In the genomic region with DNA sequence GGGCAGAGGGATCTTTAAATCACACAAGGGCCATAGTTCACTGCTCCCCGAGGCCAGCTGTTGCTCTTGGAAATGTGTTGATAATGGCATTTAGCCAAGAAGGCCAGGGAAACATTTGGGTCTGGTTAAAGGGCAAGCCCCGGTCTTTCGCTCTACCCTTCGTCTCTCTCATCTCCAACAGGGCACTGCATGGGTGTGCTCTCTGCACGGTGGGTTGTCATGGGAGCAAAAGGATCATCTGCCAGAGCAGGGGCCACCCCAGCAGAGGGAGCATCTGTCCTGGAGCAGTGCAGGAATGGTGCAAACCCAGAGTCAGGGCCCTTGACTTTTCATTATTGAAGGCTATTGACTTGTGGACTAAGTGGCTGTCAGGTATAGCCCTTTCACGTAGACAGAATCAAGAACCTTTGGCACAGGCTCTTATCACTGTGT, we compare ENCODE assay signal across 1 cellular context.
TF ChIP-seq lines count a peak whose summit lies in the region.

No MANE protein-coding gene starts in this region.

TF ChIP-seq in HepG2, 621 proteins besides CTCF, POLR2A, EP300 and RAD21 (continued from another document and continues in another):
- TF ChIP-seq AHDC1 (CRISPR knock-in tag; IDR thresholded peaks at IDR 0.05; ENCODE audit: borderline replicate concordance): peak; percentile 89; the same call in 1 of the 2 replicates
- peak; percentile 49; the same call in 1 of the 3 replicates for TF ChIP-seq MXI1 (IDR thresholded peaks at IDR 0.05; ENCODE audit: borderline replicate concordance, low read depth, low read length)
- peak; percentile 19 for TF ChIP-seq XRCC5 (optimal IDR thresholded peaks at IDR 0.05; ENCODE audit: low read length)
- TF ChIP-seq TEAD3 (CRISPR knock-in tag; optimal IDR thresholded peaks at IDR 0.05; ENCODE audit: borderline replicate concordance): peak; percentile 43
- peak; percentile 84 for TF ChIP-seq SALL1 (CRISPR knock-in tag; IDR thresholded peaks at IDR 0.05)
- TF ChIP-seq PITX1 (CRISPR knock-in tag; IDR thresholded peaks at IDR 0.05): peak; percentile 44; the same call in 1 of the 2 replicates
- TF ChIP-seq, protein P1, sequence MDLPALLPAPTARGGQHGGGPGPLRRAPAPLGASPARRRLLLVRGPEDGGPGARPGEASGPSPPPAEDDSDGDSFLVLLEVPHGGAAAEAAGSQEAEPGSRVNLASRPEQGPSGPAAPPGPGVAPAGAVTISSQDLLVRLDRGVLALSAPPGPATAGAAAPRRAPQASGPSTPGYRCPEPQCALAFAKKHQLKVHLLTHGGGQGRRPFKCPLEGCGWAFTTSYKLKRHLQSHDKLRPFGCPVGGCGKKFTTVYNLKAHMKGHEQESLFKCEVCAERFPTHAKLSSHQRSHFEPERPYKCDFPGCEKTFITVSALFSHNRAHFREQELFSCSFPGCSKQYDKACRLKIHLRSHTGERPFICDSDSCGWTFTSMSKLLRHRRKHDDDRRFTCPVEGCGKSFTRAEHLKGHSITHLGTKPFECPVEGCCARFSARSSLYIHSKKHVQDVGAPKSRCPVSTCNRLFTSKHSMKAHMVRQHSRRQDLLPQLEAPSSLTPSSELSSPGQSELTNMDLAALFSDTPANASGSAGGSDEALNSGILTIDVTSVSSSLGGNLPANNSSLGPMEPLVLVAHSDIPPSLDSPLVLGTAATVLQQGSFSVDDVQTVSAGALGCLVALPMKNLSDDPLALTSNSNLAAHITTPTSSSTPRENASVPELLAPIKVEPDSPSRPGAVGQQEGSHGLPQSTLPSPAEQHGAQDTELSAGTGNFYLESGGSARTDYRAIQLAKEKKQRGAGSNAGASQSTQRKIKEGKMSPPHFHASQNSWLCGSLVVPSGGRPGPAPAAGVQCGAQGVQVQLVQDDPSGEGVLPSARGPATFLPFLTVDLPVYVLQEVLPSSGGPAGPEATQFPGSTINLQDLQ (CRISPR knock-in tag; IDR thresholded peaks at IDR 0.05): no peak
- TF ChIP-seq, protein P2, sequence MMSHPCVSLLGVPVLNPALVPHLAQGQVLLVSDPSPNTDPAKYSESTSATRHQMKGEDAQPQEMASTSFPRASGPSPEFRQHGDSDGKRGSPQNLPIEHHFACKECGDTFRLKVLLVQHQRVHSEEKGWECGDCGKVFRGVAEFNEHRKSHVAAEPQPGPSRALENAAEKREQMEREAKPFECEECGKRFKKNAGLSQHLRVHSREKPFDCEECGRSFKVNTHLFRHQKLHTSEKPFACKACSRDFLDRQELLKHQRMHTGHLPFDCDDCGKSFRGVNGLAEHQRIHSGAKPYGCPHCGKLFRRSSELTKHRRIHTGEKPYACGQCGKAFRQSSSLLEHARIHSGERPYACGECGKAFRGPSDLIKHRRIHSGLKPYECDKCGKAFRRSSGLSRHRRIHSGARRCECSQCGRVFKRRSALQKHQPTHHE (CRISPR knock-in tag; IDR thresholded peaks at IDR 0.05; ENCODE audit: borderline replicate concordance): no peak
- TF ChIP-seq IRF2 (CRISPR knock-in tag; IDR thresholded peaks at IDR 0.05): 0 out of 2 replicates have a peak, but pooled peaks have one; percentile 39
- no peak for TF ChIP-seq ZNF354B (CRISPR knock-in tag; IDR thresholded peaks at IDR 0.05)
- TF ChIP-seq EHMT2 (IDR thresholded peaks at IDR 0.05; ENCODE audit: borderline replicate concordance, low read depth, low read length): no peak; the same call in 1 of the 2 replicates
- no peak for TF ChIP-seq SKI (IDR thresholded peaks at IDR 0.05; ENCODE audit: partially characterized antibody)
- TF ChIP-seq ZNF12 (CRISPR knock-in tag; IDR thresholded peaks at IDR 0.05): no peak
- peak; percentile 59 for TF ChIP-seq STAG1 (CRISPR knock-in tag; IDR thresholded peaks at IDR 0.05)
- no peak for TF ChIP-seq FOXP1 (IDR thresholded peaks at IDR 0.05)
- no peak for TF ChIP-seq FOXP1 (CRISPR knock-in tag; IDR thresholded peaks at IDR 0.05)
- TF ChIP-seq PREB (CRISPR knock-in tag; IDR thresholded peaks at IDR 0.05): no peak
- no peak for TF ChIP-seq PHF8 (CRISPR knock-in tag; IDR thresholded peaks at IDR 0.05)
- 0 out of 2 replicates have a peak, but pooled peaks have one; percentile 42 for TF ChIP-seq MTERF4 (CRISPR knock-in tag; IDR thresholded peaks at IDR 0.05)
- no peak for TF ChIP-seq PAF1 (CRISPR knock-in tag; IDR thresholded peaks at IDR 0.05)
- TF ChIP-seq FOXA1 (IDR thresholded peaks at IDR 0.05): no peak
- peak; percentile 30; the same call in 1 of the 2 replicates for TF ChIP-seq FOXA1 (CRISPR knock-in tag; IDR thresholded peaks at IDR 0.05)
- TF ChIP-seq HNF4A (CRISPR knock-in tag; IDR thresholded peaks at IDR 0.05): peak; percentile 81
- TF ChIP-seq, protein P3, sequence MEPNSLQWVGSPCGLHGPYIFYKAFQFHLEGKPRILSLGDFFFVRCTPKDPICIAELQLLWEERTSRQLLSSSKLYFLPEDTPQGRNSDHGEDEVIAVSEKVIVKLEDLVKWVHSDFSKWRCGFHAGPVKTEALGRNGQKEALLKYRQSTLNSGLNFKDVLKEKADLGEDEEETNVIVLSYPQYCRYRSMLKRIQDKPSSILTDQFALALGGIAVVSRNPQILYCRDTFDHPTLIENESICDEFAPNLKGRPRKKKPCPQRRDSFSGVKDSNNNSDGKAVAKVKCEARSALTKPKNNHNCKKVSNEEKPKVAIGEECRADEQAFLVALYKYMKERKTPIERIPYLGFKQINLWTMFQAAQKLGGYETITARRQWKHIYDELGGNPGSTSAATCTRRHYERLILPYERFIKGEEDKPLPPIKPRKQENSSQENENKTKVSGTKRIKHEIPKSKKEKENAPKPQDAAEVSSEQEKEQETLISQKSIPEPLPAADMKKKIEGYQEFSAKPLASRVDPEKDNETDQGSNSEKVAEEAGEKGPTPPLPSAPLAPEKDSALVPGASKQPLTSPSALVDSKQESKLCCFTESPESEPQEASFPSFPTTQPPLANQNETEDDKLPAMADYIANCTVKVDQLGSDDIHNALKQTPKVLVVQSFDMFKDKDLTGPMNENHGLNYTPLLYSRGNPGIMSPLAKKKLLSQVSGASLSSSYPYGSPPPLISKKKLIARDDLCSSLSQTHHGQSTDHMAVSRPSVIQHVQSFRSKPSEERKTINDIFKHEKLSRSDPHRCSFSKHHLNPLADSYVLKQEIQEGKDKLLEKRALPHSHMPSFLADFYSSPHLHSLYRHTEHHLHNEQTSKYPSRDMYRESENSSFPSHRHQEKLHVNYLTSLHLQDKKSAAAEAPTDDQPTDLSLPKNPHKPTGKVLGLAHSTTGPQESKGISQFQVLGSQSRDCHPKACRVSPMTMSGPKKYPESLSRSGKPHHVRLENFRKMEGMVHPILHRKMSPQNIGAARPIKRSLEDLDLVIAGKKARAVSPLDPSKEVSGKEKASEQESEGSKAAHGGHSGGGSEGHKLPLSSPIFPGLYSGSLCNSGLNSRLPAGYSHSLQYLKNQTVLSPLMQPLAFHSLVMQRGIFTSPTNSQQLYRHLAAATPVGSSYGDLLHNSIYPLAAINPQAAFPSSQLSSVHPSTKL (CRISPR knock-in tag; IDR thresholded peaks at IDR 0.05): peak; percentile 62; the same call in 1 of the 2 replicates
- TF ChIP-seq ZSCAN25 (CRISPR knock-in tag; IDR thresholded peaks at IDR 0.05): 0 out of 2 replicates have a peak, but pooled peaks have one; percentile 34
- no peak for TF ChIP-seq NFKBIZ (CRISPR knock-in tag; IDR thresholded peaks at IDR 0.05)
- TF ChIP-seq MAZ (IDR thresholded peaks at IDR 0.05; ENCODE audit: borderline replicate concordance, low read depth, low read length): no peak
- 0 out of 2 replicates have a peak, but pooled peaks have one; percentile 33 for TF ChIP-seq MAZ (CRISPR knock-in tag; IDR thresholded peaks at IDR 0.05; ENCODE audit: low read depth)
- TF ChIP-seq SOX5 (CRISPR knock-in tag; IDR thresholded peaks at IDR 0.05; ENCODE audit: borderline replicate concordance): peak; percentile 14; the same call in 1 of the 2 replicates
- no peak for TF ChIP-seq YEATS4 (CRISPR knock-in tag; IDR thresholded peaks at IDR 0.05; ENCODE audit: borderline replicate concordance)
- TF ChIP-seq SMC3 (IDR thresholded peaks at IDR 0.05; ENCODE audit: low read length): peak; percentile 67
- peak; percentile 36; the same call in 1 of the 2 replicates for TF ChIP-seq FOXA3 (CRISPR knock-in tag; IDR thresholded peaks at IDR 0.05)
- peak; percentile 42; the same call in 1 of the 2 replicates for TF ChIP-seq FOXO1 (CRISPR knock-in tag; IDR thresholded peaks at IDR 0.05)
- 0 out of 2 replicates have a peak, but pooled peaks have one; percentile 27 for TF ChIP-seq MZF1 (CRISPR knock-in tag; IDR thresholded peaks at IDR 0.05; ENCODE audit: borderline replicate concordance)
- no peak for TF ChIP-seq NONO (IDR thresholded peaks at IDR 0.05)
- peak; percentile 66; the same call in 1 of the 2 replicates for TF ChIP-seq NONO (CRISPR knock-in tag; conservative IDR thresholded peaks at IDR 0.05)
- peak; percentile 51 for TF ChIP-seq ASH2L (IDR thresholded peaks at IDR 0.05; ENCODE audit: insufficient read length, low read depth, low read length)
- 0 out of 2 replicates have a peak, but pooled peaks have one; percentile 28 for TF ChIP-seq HMG20A (CRISPR knock-in tag; IDR thresholded peaks at IDR 0.05; ENCODE audit: borderline replicate concordance)
- no peak for TF ChIP-seq GZF1 (CRISPR knock-in tag; IDR thresholded peaks at IDR 0.05)
- peak; percentile 29; the same call in 1 of the 2 replicates for TF ChIP-seq MIER3 (CRISPR knock-in tag; IDR thresholded peaks at IDR 0.05; ENCODE audit: borderline replicate concordance)
- no peak for TF ChIP-seq CREB1 (IDR thresholded peaks at IDR 0.05)
- TF ChIP-seq CREB1 (CRISPR knock-in tag; IDR thresholded peaks at IDR 0.05): peak; percentile 41; the same call in 1 of the 2 replicates
- peak; percentile 95 for TF ChIP-seq ZFP91 (CRISPR knock-in tag; IDR thresholded peaks at IDR 0.05; ENCODE audit: borderline replicate concordance)
- TF ChIP-seq TARDBP (CRISPR knock-in tag; IDR thresholded peaks at IDR 0.05): 0 out of 2 replicates have a peak, but pooled peaks have one; percentile 46
- TF ChIP-seq ZMYM4 (CRISPR knock-in tag; IDR thresholded peaks at IDR 0.05): peak; percentile 73
